Comparison of ENCODE assay signal across 1 cellular context in genomic region chr2:137975280-137976271, GRCh38.
TF ChIP-seq lines count a peak whose summit lies in the region.

No MANE protein-coding gene starts in this region.

TF ChIP-seq in HepG2, 621 proteins besides CTCF, POLR2A, EP300 and RAD21 (continued from another document):
- TF ChIP-seq PAXIP1 (CRISPR knock-in tag; conservative IDR thresholded peaks at IDR 0.05) (peak; percentile 75), FOXP1 (IDR thresholded peaks at IDR 0.05) (peak; percentile 27; the same call in 1 of the 2 replicates), FOXP1 (CRISPR knock-in tag; IDR thresholded peaks at IDR 0.05) (peak; percentile 70), ZMYM4 (CRISPR knock-in tag; IDR thresholded peaks at IDR 0.05) (peak; percentile 68), TARDBP (CRISPR knock-in tag; IDR thresholded peaks at IDR 0.05) (peak; percentile 14; the same call in 1 of the 2 replicates), BRCA1 (CRISPR knock-in tag; IDR thresholded peaks at IDR 0.05) (0 out of 2 replicates have a peak, but pooled peaks have one; percentile 40), HNF1A (IDR thresholded peaks at IDR 0.05; ENCODE audit: low read depth) (peak; percentile 81), HNF1A (CRISPR knock-in tag; IDR thresholded peaks at IDR 0.05; ENCODE audit: borderline replicate concordance) (peak; percentile 52; the same call in 1 of the 2 replicates), HNF1B (CRISPR knock-in tag; IDR thresholded peaks at IDR 0.05) (peak; percentile 54; the same call in 1 of the 2 replicates), ZNF580 (CRISPR knock-in tag; IDR thresholded peaks at IDR 0.05; ENCODE audit: borderline replicate concordance, low read depth) (0 out of 2 replicates have a peak, but pooled peaks have one; percentile 24), NPAS2 (CRISPR knock-in tag; IDR thresholded peaks at IDR 0.05; ENCODE audit: borderline replicate concordance) (no peak), IKZF5 (CRISPR knock-in tag; IDR thresholded peaks at IDR 0.05) (0 out of 2 replicates have a peak, but pooled peaks have one; percentile 50), ZNF777 (CRISPR knock-in tag; IDR thresholded peaks at IDR 0.05) (0 out of 2 replicates have a peak, but pooled peaks have one; percentile 3), ZMYM2 (CRISPR knock-in tag; IDR thresholded peaks at IDR 0.05) (peak; percentile 74; the same call in 1 of the 2 replicates), ZNF235 (CRISPR knock-in tag; IDR thresholded peaks at IDR 0.05; ENCODE audit: borderline replicate concordance) (no peak), ZNF574 (CRISPR knock-in tag; IDR thresholded peaks at IDR 0.05) (0 out of 2 replicates have a peak, but pooled peaks have one; percentile 17), ARID3A (IDR thresholded peaks at IDR 0.05; ENCODE audit: low read depth, low read length) (peak; percentile 43; the same call in 1 of the 2 replicates), ZFP37 (CRISPR knock-in tag; IDR thresholded peaks at IDR 0.05; ENCODE audit: borderline replicate concordance) (no peak), EHMT2 (IDR thresholded peaks at IDR 0.05; ENCODE audit: borderline replicate concordance, low read depth, low read length) (peak; percentile 51; the same call in 1 of the 2 replicates), TMF1 (CRISPR knock-in tag; IDR thresholded peaks at IDR 0.05; ENCODE audit: low read depth) (0 out of 2 replicates have a peak, but pooled peaks have one; percentile 6), GZF1 (CRISPR knock-in tag; IDR thresholded peaks at IDR 0.05) (no peak), ZFP1 (CRISPR knock-in tag; IDR thresholded peaks at IDR 0.05) (0 out of 2 replicates have a peak, but pooled peaks have one; percentile 32), GATAD1 (CRISPR knock-in tag; IDR thresholded peaks at IDR 0.05) (0 out of 2 replicates have a peak, but pooled peaks have one; percentile 14), ZBTB26 (CRISPR knock-in tag; IDR thresholded peaks at IDR 0.05; ENCODE audit: borderline replicate concordance) (no peak), GATAD2A (CRISPR knock-in tag; IDR thresholded peaks at IDR 0.05) (peak; percentile 66; the same call in 1 of the 2 replicates), MIER3 (CRISPR knock-in tag; IDR thresholded peaks at IDR 0.05; ENCODE audit: borderline replicate concordance) (0 out of 2 replicates have a peak, but pooled peaks have one; percentile 16), SOX13 (IDR thresholded peaks at IDR 0.05) (no peak), SOX13 (CRISPR knock-in tag; conservative IDR thresholded peaks at IDR 0.05 in 1 of 2, IDR thresholded peaks at IDR 0.05 in 1 of 2) (peak in 1 of 2 experiments; percentile 37; a peak in 1 of 4 replicates)
